9 cellular contexts compared by ENCODE assay signal in genomic region chr3:11288786-11289637, GRCh38. TPM values are rescaled to one million over a fixed set of nuclear protein-coding genes. Genes with fewer than 3 reads are reported as not detected.
DNase-seq lines count a peak whose midpoint lies in the region; ATAC-seq and TF ChIP-seq lines count a peak whose summit lies in the region.
"Had no signal": no experiment of that assay in that cellular context is flagged by ENCODE, and none has a peak within 500 bp of the region (broad histone marks: within the 10 kb centered on the region; RNA-seq: fewer than 3 reads in every experiment).

No MANE protein-coding gene starts in this region.

- H3K4me3 Mint-ChIP-seq in activated CD4-positive, alpha-beta T cell treated with anti-CD3 and anti-CD28 coated beads for 36 hours = no peak overlapping the region
- H3K4me3 Mint-ChIP-seq in naive B cell = peak overlapping the region; percentile 65 to 85 (median 76)

- no peaks in the 10 kb centered on the region for H3K9me3 ChIP-seq in Panc1 (ENCODE audit: control insufficient read depth, insufficient read depth, low read depth, low read length)

- ATAC-seq in activated CD4-positive, alpha-beta T cell treated with anti-CD3 and anti-CD28 coated beads for 36 hours = peak; percentile 43
- peak; percentile 67 for ATAC-seq in HG02943 (IDR thresholded peaks at IDR 0.05; ENCODE audit: low read depth, unreplicated experiment)
- ATAC-seq in Panc1 = peak; percentile 92
- ATAC-seq in naive B cell (ENCODE audit: low read depth in 2 of 2) = peak; percentile 94

- peak overlapping the region; percentile 83 for H3K27ac Mint-ChIP-seq in activated CD4-positive, alpha-beta T cell treated with anti-CD3 and anti-CD28 coated beads for 36 hours
- H3K27ac Mint-ChIP-seq in naive B cell = peak overlapping the region; percentile 93 to 99 (median 98)

- H3K4me1 Mint-ChIP-seq in activated CD4-positive, alpha-beta T cell treated with anti-CD3 and anti-CD28 coated beads for 36 hours = peaks cover 57% of the 10 kb centered on the region
- peaks cover 48 to 59% (median 54%) of the 10 kb centered on the region in 3 donors for H3K4me1 Mint-ChIP-seq in naive B cell

- H3K4me3 ChIP-seq in Panc1 (ENCODE audit: low read depth in 2 of 2, low read length in 2 of 2) (no peak overlapping the region), coronary artery (peak overlapping the region; percentile 49), mesendoderm (ENCODE audit: low read length) (no peak overlapping the region)

- H3K79me1 ChIP-seq in mesendoderm (ENCODE audit: low read length) = peaks cover 2% of the 10 kb centered on the region

- H4K8ac ChIP-seq in mesendoderm (ENCODE audit: low read depth, low read length) = no peak overlapping the region

- no peak overlapping the region for H2BK15ac ChIP-seq in mesendoderm (replicated peaks; ENCODE audit: low read depth)

- no peaks in the 10 kb centered on the region for H3K27me3 Mint-ChIP-seq in activated CD4-positive, alpha-beta T cell treated with anti-CD3 and anti-CD28 coated beads for 36 hours
- H3K27me3 Mint-ChIP-seq in naive B cell = no peaks in the 10 kb centered on the region

- H2BK5ac ChIP-seq in mesendoderm (ENCODE audit: low read length) = no peak overlapping the region

- no peak overlapping the region for H3K23ac ChIP-seq in mesendoderm (ENCODE audit: low read length)

- no peak overlapping the region for H3K9ac ChIP-seq in mesendoderm (ENCODE audit: low read length)

- WGBS in mesendoderm (ENCODE audit: extremely low coverage, insufficient coverage, low lambda C conversion rate) = no CpG with 5 or more reads among the region's 7 CpGs

- CTCF ChIA-PET in activated CD4-positive, alpha-beta T cell treated with anti-CD3 and anti-CD28 coated beads for 36 hours (lab: Charles Lee) = interaction anchor here (0.7 to 2.3 kb wide), 8 partner anchors 8 to 229 kb away, joined by 3 to 6 read pairs (median 3); partner anchors contain the start of gene ATG7
- CTCF ChIA-PET in Panc1 (lab: Charles Lee) = interaction anchor here (1.3 kb wide), 1 partner anchor 52 kb away, joined by 3 read pairs; no protein-coding TSS in a partner anchor

- H3K4ac ChIP-seq in mesendoderm (ENCODE audit: low read depth, low read length) = no peak overlapping the region

- H3K18ac ChIP-seq in mesendoderm (ENCODE audit: low read length) = no peak overlapping the region

- H3K27ac ChIP-seq in Panc1 (ENCODE audit: low read length) (peak overlapping the region; percentile 80), coronary artery (peak overlapping the region; percentile 69 to 82), mesendoderm (ENCODE audit: low read depth, low read length) (no peak overlapping the region)
- H3K27ac ChIP-seq: C4-2B had no signal

- no peaks in the 10 kb centered on the region for H3K27me3 ChIP-seq in Panc1 (ENCODE audit: control insufficient read depth, insufficient read depth, low read length)
- no peaks in the 10 kb centered on the region for H3K27me3 ChIP-seq in mesendoderm (ENCODE audit: insufficient read depth, low read length, poor library complexity)

- no peak for DNase-seq in activated CD4-positive, alpha-beta T cell treated with anti-CD3 and anti-CD28 coated beads for 36 hours
- no peak for DNase-seq in activated CD4-positive, alpha-beta T cell treated with anti-CD3 and anti-CD28 coated beads, Interleukin-2, amount 50 U/mL, for 48 hours
- DNase-seq in Panc1 (ENCODE audit: low read depth, low spot score) (peak; percentile 87), coronary artery (ENCODE audit: low spot score) (no peak), naive B cell (peak; percentile 74), NCI-H2196 (lab: John Stamatoyannopoulos, UW; ENCODE audit: unreplicated experiment) (no peak), mesendoderm (no peak)

- peaks cover 36% of the 10 kb centered on the region for H3K4me1 ChIP-seq in Panc1 (ENCODE audit: control insufficient read depth, insufficient read depth, low read length)
- no peaks in the 10 kb centered on the region for H3K4me1 ChIP-seq in mesendoderm (ENCODE audit: control insufficient read depth, low read depth, low read length)

- H2AK5ac ChIP-seq in mesendoderm (ENCODE audit: low read length) = no peak overlapping the region

- POLR2A ChIA-PET in activated CD4-positive, alpha-beta T cell treated with anti-CD3 and anti-CD28 coated beads for 36 hours (lab: Charles Lee) = interaction anchor here (0.6 to 1.4 kb wide), 7 partner anchors 10 to 337 kb away, joined by 3 to 6 read pairs (median 3); partner anchors contain the start of gene ATG7
- POLR2A ChIA-PET in Panc1 (lab: Charles Lee) = interaction anchor here (0.8 to 2.6 kb wide), 2 partner anchors 10 to 15 kb away, joined by 3 to 8 read pairs; no protein-coding TSS in a partner anchor

- H3K56ac ChIP-seq in mesendoderm (ENCODE audit: low read length) = no peak overlapping the region

- no peaks in the 10 kb centered on the region for H3K9me3 Mint-ChIP-seq in activated CD4-positive, alpha-beta T cell treated with anti-CD3 and anti-CD28 coated beads for 36 hours (ENCODE audit: low read depth)
- peaks cover 0 to 2% (median 0%) of the 10 kb centered on the region in 7 donors for H3K9me3 Mint-ChIP-seq in naive B cell

- peaks cover 40% of the 10 kb centered on the region for H3K36me3 Mint-ChIP-seq in activated CD4-positive, alpha-beta T cell treated with anti-CD3 and anti-CD28 coated beads for 36 hours (ENCODE audit: low read depth)
- H3K36me3 Mint-ChIP-seq in naive B cell = peaks cover 0 to 6% of the 10 kb centered on the region in 2 donors

- no peak overlapping the region for H4K5ac ChIP-seq in mesendoderm (ENCODE audit: low read length)

- no peaks in the 10 kb centered on the region for H3K79me2 ChIP-seq in mesendoderm (ENCODE audit: control insufficient read depth, insufficient read depth, low read length)

- intact Hi-C loops in activated CD4-positive, alpha-beta T cell treated with anti-CD3 and anti-CD28 coated beads for 36 hours (cut with DNase I, micrococcal nuclease) = loop anchor here in 1 of 2 experiments (1.0 kb wide), 1 partner anchor 51 kb away; no protein-coding TSS in a partner anchor
- intact Hi-C loops in Panc1 (cut with micrococcal nuclease; ENCODE audit: unreplicated experiment) = no loop called here

- no TSS peak for BruUV-seq in Panc1 (replicated peaks; lab: Mats Ljungman, UMichigan)

- in situ Hi-C loops in Panc1 (cut with HindIII; ENCODE audit: low pct_unique_long_range_greater_than_20kb, low sequenced_read_pairs) = no loop called here

- no peak overlapping the region for H2BK120ac ChIP-seq in mesendoderm (ENCODE audit: low read depth, low read length)

- TF ChIP-seq CTCF in Panc1 (IDR thresholded peaks at IDR 0.05) (no peak), coronary artery (IDR thresholded peaks at IDR 0.05) (no peak)

- no peaks in the 10 kb centered on the region for H3K36me3 ChIP-seq in Panc1 (ENCODE audit: control insufficient read depth, insufficient read depth, low read length)
- H3K36me3 ChIP-seq in mesendoderm (ENCODE audit: control insufficient read depth, insufficient read depth, low read length) = no peaks in the 10 kb centered on the region

- H3K4me2 ChIP-seq in mesendoderm (ENCODE audit: low read length) = no peak overlapping the region

RNA-seq across cellular contexts. Expression of gene ATG7, which starts 16.8 kb away (rescaled TPM):
- 10 to 100 TPM; 31.6 to 34.5 TPM for total RNA-seq in activated CD4-positive, alpha-beta T cell treated with anti-CD3 and anti-CD28 coated beads for 36 hours
- 36.0 TPM for total RNA-seq in Panc1 (2021; ENCODE audit: unreplicated experiment)
- polyA plus RNA-seq in Panc1 (2012; ENCODE audit: insufficient read length) = 21.6 TPM
- polyA plus RNA-seq in naive B cell (ENCODE audit: low read depth in 6 of 6) = 10 to 100 TPM; 15.5 to 36.9 (median 18.4) TPM
- 10.9 TPM for polyA plus RNA-seq in mesendoderm (2013, experiment 1 of 2)
- 11.5 TPM for polyA plus RNA-seq in mesendoderm (2013, experiment 2 of 2)

Comparison
In these comparisons a context has a peak if more than half of its experiments do, and no peak if none do; other contexts are left out.
1. ATAC-seq: peak in every context shown above with its lines; median percentile 94 in naive B cell; 92 in Panc1; 67 in HG02943; 43 in activated CD4-positive, alpha-beta T cell treated with anti-CD3 and anti-CD28 coated beads for 36 hours.
2. DNase-seq: peak in Panc1 (single experiment) and naive B cell (single experiment); none in activated CD4-positive, alpha-beta T cell treated with anti-CD3 and anti-CD28 coated beads for 36 hours (single experiment), activated CD4-positive, alpha-beta T cell treated with anti-CD3 and anti-CD28 coated beads, Interleukin-2, amount 50 U/mL, for 48 hours (0 of 2), coronary artery (single experiment), NCI-H2196 (single experiment) and mesendoderm (single experiment).